In genomic region chr17:33444731-33445130, GRCh38 we compare ENCODE assay signal across 10 cellular contexts.
"Had no signal": no experiment of that assay in that cellular context is flagged by ENCODE, and none has a peak within 500 bp of the region (broad histone marks: within the 10 kb centered on the region; RNA-seq: fewer than 3 reads in every experiment).

No MANE protein-coding gene starts in this region.

- ATAC-seq: HCT116 had no signal

- H3K4me3 ChIP-seq: GM23248, HAP-1 had no signal

- H3K36me3 ChIP-seq: HAP-1 had no signal

- H3K9me3 ChIP-seq: HAP-1 had no signal

- DNase-seq: GM23248, GOT3, H7, HFFc6, IMR-90, KBM-7 had no signal

- H3K9ac ChIP-seq: GM23248, KMS-11 had no signal

- H2AFZ ChIP-seq: GM23248 had no signal

- H3K4me2 ChIP-seq: KMS-11 had no signal

- H3K27ac ChIP-seq: GM23248, HL-60, KMS-11 had no signal

- H3K4me1 ChIP-seq: HAP-1 had no signal
